11 cellular contexts compared by ENCODE assay signal in genomic region chr9:119026120-119026519, GRCh38.
DNase-seq lines count a peak whose midpoint lies in the region; ATAC-seq and TF ChIP-seq lines count a peak whose summit lies in the region.
"Had no signal": no experiment of that assay in that cellular context is flagged by ENCODE, and none has a peak within 500 bp of the region (broad histone marks: within the 10 kb centered on the region; RNA-seq: fewer than 3 reads in every experiment).

No MANE protein-coding gene starts in this region.

- peaks cover 16% of the 10 kb centered on the region for H3K4me1 ChIP-seq in psoas muscle
- no peaks in the 10 kb centered on the region for H3K4me1 ChIP-seq in CD4-positive, alpha-beta memory T cell (ENCODE audit: insufficient read depth, low read length)
- H3K4me1 ChIP-seq: SJSA1 had no signal

- intact Hi-C loops in head of caudate nucleus (cut with DNase I), result no loop called here
- intact Hi-C loops in psoas muscle (cut with DNase I), result no loop called here
- intact Hi-C loops in CD4-positive, alpha-beta memory T cell (cut with micrococcal nuclease), result no loop called here

- H3K27me3 Mint-ChIP-seq in CD4-positive, alpha-beta memory T cell, result peaks cover 0 to 2% of the 10 kb centered on the region in 2 donors
- H3K27me3 Mint-ChIP-seq in natural killer cell treated with Interleukin-12 subunit alpha and Interleukin-12 subunit beta and Interleukin-15 and Interleukin-18, amount 100 ng/mL, for 72 hours, result no peaks in the 10 kb centered on the region
- peaks cover 3% of the 10 kb centered on the region for H3K27me3 Mint-ChIP-seq in osteocyte (ENCODE audit: unreplicated experiment)

- peak; percentile 45 to 76 (median 63) for ATAC-seq in psoas muscle
- no peak for ATAC-seq in natural killer cell treated with Interleukin-12 subunit alpha and Interleukin-12 subunit beta and Interleukin-15 and Interleukin-18, amount 100 ng/mL, for 72 hours
- no peak for ATAC-seq in GM18867 (IDR thresholded peaks at IDR 0.05; ENCODE audit: unreplicated experiment)
- ATAC-seq: K562 had no signal

- H3K27ac Mint-ChIP-seq in CD4-positive, alpha-beta memory T cell, result no peak overlapping the region
- no peak overlapping the region for H3K27ac Mint-ChIP-seq in natural killer cell treated with Interleukin-12 subunit alpha and Interleukin-12 subunit beta and Interleukin-15 and Interleukin-18, amount 100 ng/mL, for 72 hours
- no peak overlapping the region for H3K27ac Mint-ChIP-seq in osteocyte (ENCODE audit: unreplicated experiment)

- WGBS in psoas muscle, 3 donors, result 13 to 22% (median 13%) methylated on average over 4 of the region's 4 CpGs

- POLR2A ChIA-PET in CD4-positive, alpha-beta memory T cell (lab: Charles Lee; ENCODE audit: partially characterized antibody), result no interaction called here

- H3K4me3 ChIP-seq in psoas muscle, result no peak overlapping the region
- no peak overlapping the region for H3K4me3 ChIP-seq in CD4-positive, alpha-beta memory T cell (ENCODE audit: low read length in 2 of 2)
- H3K4me3 ChIP-seq: K562, SJSA1 had no signal

- H3K9me3 ChIP-seq in psoas muscle, result no peaks in the 10 kb centered on the region
- no peaks in the 10 kb centered on the region for H3K9me3 ChIP-seq in CD4-positive, alpha-beta memory T cell (ENCODE audit: control insufficient read depth in 1 of 2, low read length in 2 of 2)
- H3K9me3 ChIP-seq: SJSA1 had no signal

- DNase-seq in DMS 273 treated with DMSO at 0.1 percent for 48 hours (lab: John Stamatoyannopoulos, UW) (peak; percentile 74), NCI-H774 (lab: John Stamatoyannopoulos, UW) (peak; percentile 20), head of caudate nucleus (peak in 35 of 42 donors; percentile 7 to 80 (median 39)), psoas muscle (peak; percentile 30 to 74), osteocyte (ENCODE audit: extremely low spot score, unreplicated experiment) (no peak)
- no peak for DNase-seq in CD4-positive, alpha-beta memory T cell
- no peak for DNase-seq in natural killer cell treated with Interleukin-12 subunit alpha and Interleukin-12 subunit beta and Interleukin-15 and Interleukin-18, amount 100 ng/mL, for 72 hours (ENCODE audit: low spot score)
- DNase-seq: Calu3 had no signal

- no peaks in the 10 kb centered on the region for H3K36me3 ChIP-seq in psoas muscle (ENCODE audit: insufficient read depth in 1 of 2, low read depth in 1 of 2)
- H3K36me3 ChIP-seq in CD4-positive, alpha-beta memory T cell (ENCODE audit: insufficient read depth, low read length), result no peaks in the 10 kb centered on the region
- H3K36me3 ChIP-seq: SJSA1 had no signal

- no peak overlapping the region for H3K4me3 Mint-ChIP-seq in CD4-positive, alpha-beta memory T cell
- no peak overlapping the region for H3K4me3 Mint-ChIP-seq in natural killer cell treated with Interleukin-12 subunit alpha and Interleukin-12 subunit beta and Interleukin-15 and Interleukin-18, amount 100 ng/mL, for 72 hours
- no peak overlapping the region for H3K4me3 Mint-ChIP-seq in osteocyte (ENCODE audit: unreplicated experiment)

- CTCF ChIA-PET in CD4-positive, alpha-beta memory T cell (lab: Charles Lee; ENCODE audit: partially characterized antibody), result interaction anchor here (1.1 kb wide), 1 partner anchor 10 kb away, joined by 3 read pairs; no protein-coding TSS in a partner anchor

- no peak for TF ChIP-seq CTCF in psoas muscle (IDR thresholded peaks at IDR 0.05)
- TF ChIP-seq CTCF in osteocyte (IDR thresholded peaks at IDR 0.05), result no peak

- no peaks in the 10 kb centered on the region for H3K27me3 ChIP-seq in psoas muscle (ENCODE audit: insufficient read depth in 3 of 3, low read length in 2 of 3)
- no peaks in the 10 kb centered on the region for H3K27me3 ChIP-seq in CD4-positive, alpha-beta memory T cell (ENCODE audit: insufficient read depth, low read length)
- H3K27me3 ChIP-seq: SJSA1 had no signal

- H3K9me3 Mint-ChIP-seq in CD4-positive, alpha-beta memory T cell, result peaks cover 0 to 9% (median 5%) of the 10 kb centered on the region in 8 donors
- peaks cover 10% of the 10 kb centered on the region for H3K9me3 Mint-ChIP-seq in natural killer cell treated with Interleukin-12 subunit alpha and Interleukin-12 subunit beta and Interleukin-15 and Interleukin-18, amount 100 ng/mL, for 72 hours
- H3K9me3 Mint-ChIP-seq in osteocyte (ENCODE audit: unreplicated experiment), result no peaks in the 10 kb centered on the region

- H3K4me1 Mint-ChIP-seq in CD4-positive, alpha-beta memory T cell, result no peaks in the 10 kb centered on the region
- H3K4me1 Mint-ChIP-seq in natural killer cell treated with Interleukin-12 subunit alpha and Interleukin-12 subunit beta and Interleukin-15 and Interleukin-18, amount 100 ng/mL, for 72 hours (ENCODE audit: low read depth in 2 of 2), result no peaks in the 10 kb centered on the region
- H3K4me1 Mint-ChIP-seq in osteocyte (ENCODE audit: unreplicated experiment), result no peaks in the 10 kb centered on the region

- peak overlapping the region; percentile 86 for H3K27ac ChIP-seq in psoas muscle
- H3K27ac ChIP-seq in CD4-positive, alpha-beta memory T cell (ENCODE audit: low read depth, low read length), result no peak overlapping the region
- H3K27ac ChIP-seq: SJSA1 had no signal

- no peaks in the 10 kb centered on the region for H3K36me3 Mint-ChIP-seq in CD4-positive, alpha-beta memory T cell
- H3K36me3 Mint-ChIP-seq in natural killer cell treated with Interleukin-12 subunit alpha and Interleukin-12 subunit beta and Interleukin-15 and Interleukin-18, amount 100 ng/mL, for 72 hours, result no peaks in the 10 kb centered on the region
- H3K36me3 Mint-ChIP-seq in osteocyte (ENCODE audit: unreplicated experiment), result no peaks in the 10 kb centered on the region

Comparison
In these comparisons a context has a peak if more than half of its experiments do, and no peak if none do; other contexts are left out.
1. DNase-seq: peak in DMS 273 treated with DMSO at 0.1 percent for 48 hours (single experiment), NCI-H774 (single experiment), head of caudate nucleus (35 of 42) and psoas muscle (2 of 2); none in CD4-positive, alpha-beta memory T cell (0 of 5), natural killer cell treated with Interleukin-12 subunit alpha and Interleukin-12 subunit beta and Interleukin-15 and Interleukin-18, amount 100 ng/mL, for 72 hours (single experiment) and osteocyte (single experiment).
2. ATAC-seq: peak in psoas muscle (4 of 4); none in natural killer cell treated with Interleukin-12 subunit alpha and Interleukin-12 subunit beta and Interleukin-15 and Interleukin-18, amount 100 ng/mL, for 72 hours (0 of 2) and GM18867 (single experiment).